In genomic region chr4:185171373-185172071, GRCh38 we compare ENCODE assay signal across 1 cellular context.
TF ChIP-seq lines count a peak whose summit lies in the region.

No MANE protein-coding gene starts in this region.

TF ChIP-seq in SK-N-SH, 30 proteins besides CTCF, POLR2A, EP300 and RAD21 (continued from another document):
- no peak for TF ChIP-seq IRF3 (IDR thresholded peaks at IDR 0.05; ENCODE audit: low read depth, low read length)
- no peak for TF ChIP-seq USF1 (IDR thresholded peaks at IDR 0.05; ENCODE audit: borderline replicate concordance, low read depth)
- no peak for TF ChIP-seq REST (IDR thresholded peaks at IDR 0.05; ENCODE audit: low read depth, low read length)
